Comparison of ENCODE assay signal across 1 cellular context in the genomic region with DNA sequence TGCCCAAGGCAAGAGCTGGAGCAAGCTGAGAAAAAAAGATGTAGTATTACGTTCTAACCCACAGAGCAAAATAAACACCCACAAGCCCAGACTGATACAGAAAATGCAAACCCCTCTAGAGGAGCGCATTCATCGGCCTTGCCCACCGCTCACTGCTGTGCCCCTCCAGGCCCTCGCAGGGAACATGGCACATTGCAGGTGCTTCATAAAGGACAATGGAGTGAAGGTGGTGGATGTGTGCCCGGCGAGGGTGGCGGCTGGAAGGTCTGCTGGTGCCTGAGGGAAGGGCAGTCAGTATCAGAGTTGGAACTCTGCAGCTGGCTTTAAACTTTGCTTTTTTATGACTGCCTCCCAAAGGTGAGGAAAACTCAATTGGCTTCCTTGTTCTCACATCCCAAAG.
A peak's percentile ranks its signal among the peaks of the same experiment; 100 is the strongest.
TF ChIP-seq lines count a peak whose summit lies in the region.

No MANE protein-coding gene starts in this region.

TF ChIP-seq in HepG2, 621 proteins besides CTCF, POLR2A, EP300 and RAD21:
- TF ChIP-seq THYN1 (CRISPR knock-in tag; IDR thresholded peaks at IDR 0.05; ENCODE audit: borderline replicate concordance, low read depth) (no peak), REL (CRISPR knock-in tag; conservative IDR thresholded peaks at IDR 0.05) (0 out of 2 replicates have a peak, but pooled peaks have one; percentile 48)
